ENCODE assay signal across 20 cellular contexts in genomic region chr5:173903396-173904140, GRCh38. TPM values are rescaled to one million over a fixed set of nuclear protein-coding genes. Genes with fewer than 3 reads are reported as not detected.
DNase-seq lines count a peak whose midpoint lies in the region; ATAC-seq and TF ChIP-seq lines count a peak whose summit lies in the region.
"Had no signal": no experiment of that assay in that cellular context is flagged by ENCODE, and none has a peak within 500 bp of the region (broad histone marks: within the 10 kb centered on the region; RNA-seq: fewer than 3 reads in every experiment).

No MANE protein-coding gene starts in this region.

- H4K20me1 ChIP-seq in Karpas-422 (ENCODE audit: insufficient read depth, low read depth, low read length) (no peaks in the 10 kb centered on the region), GM23338 (replicated peaks; ENCODE audit: insufficient read depth) (no peaks in the 10 kb centered on the region)

- H3K36me3 ChIP-seq in subcutaneous abdominal adipose tissue (ENCODE audit: control insufficient read depth in 5 of 5, insufficient read depth in 5 of 5, low read length in 5 of 5) (peaks cover 0 to 10% (median 0%) of the 10 kb centered on the region in 5 donors), Karpas-422 (ENCODE audit: insufficient read depth, low read length) (no peaks in the 10 kb centered on the region), GM23338 (ENCODE audit: insufficient read depth) (no peaks in the 10 kb centered on the region)

- no peaks in the 10 kb centered on the region for H3F3A ChIP-seq in GM23338 (replicated peaks; ENCODE audit: low read depth)

- H2AFZ ChIP-seq in Karpas-422 (ENCODE audit: low read length) = no peak overlapping the region
- H2AFZ ChIP-seq in GM23338 = no peak overlapping the region

- no peak overlapping the region for H3K4me2 ChIP-seq in Karpas-422 (ENCODE audit: low read depth, low read length, poor library complexity, severe bottlenecking)
- H3K4me2 ChIP-seq in GM23338 = no peak overlapping the region

- 0 out of 2 replicates have a peak overlapping the region, but pooled peaks have one; percentile 20 for H3K4me3 ChIP-seq in LNCaP clone FGC (ENCODE audit: low read depth, low read length)
- H3K4me3 ChIP-seq in coronary artery = no peak overlapping the region
- H3K4me3 ChIP-seq in subcutaneous abdominal adipose tissue (ENCODE audit: low read depth in 1 of 5, low read length in 5 of 5) = no peak overlapping the region
- no peak overlapping the region for H3K4me3 ChIP-seq in Karpas-422 (ENCODE audit: low read length)
- no peak overlapping the region for H3K4me3 ChIP-seq in GM23338
- H3K4me3 ChIP-seq: upper lobe of left lung had no signal

- no peak overlapping the region for H3K27ac Mint-ChIP-seq in GM23338
- H3K27ac Mint-ChIP-seq: IgD-negative memory B cell had no signal

- H3K36me3 Mint-ChIP-seq in GM23338 (ENCODE audit: low read depth) = no peaks in the 10 kb centered on the region

- no peak overlapping the region for H3K4me3 Mint-ChIP-seq in GM23338
- H3K4me3 Mint-ChIP-seq: stimulated activated memory B cell treated with anti-CD40 and anti-IgM and Interleukin-4, amounts not matched to agents 10 μg/mL and 1 μg/mL and 100 μg/mL, for 72 hours had no signal

- H3K27me3 ChIP-seq in subcutaneous abdominal adipose tissue (ENCODE audit: control insufficient read depth in 5 of 5, insufficient read depth in 4 of 5, low read length in 5 of 5) (no peaks in the 10 kb centered on the region), Karpas-422 (ENCODE audit: low read length) (no peaks in the 10 kb centered on the region), GM23338 (ENCODE audit: insufficient read depth) (no peaks in the 10 kb centered on the region)
- H3K27me3 ChIP-seq: upper lobe of left lung had no signal

- H3K4me1 Mint-ChIP-seq in GM23338 = peaks cover 40% of the 10 kb centered on the region

- H3K4me1 ChIP-seq in subcutaneous abdominal adipose tissue (ENCODE audit: control insufficient read depth in 5 of 5, insufficient read depth in 5 of 5, low read length in 5 of 5) (peaks cover 0 to 41% (median 28%) of the 10 kb centered on the region in 5 donors), Karpas-422 (ENCODE audit: low read length) (peaks cover 6% of the 10 kb centered on the region), GM23338 (ENCODE audit: insufficient read depth) (peaks cover 30% of the 10 kb centered on the region)

- peak; percentile 72 for ATAC-seq in GM19351 (IDR thresholded peaks at IDR 0.05; ENCODE audit: unreplicated experiment)
- no peak for ATAC-seq in GM23338
- ATAC-seq: HCT116; sciatic nerve; stimulated activated memory B cell treated with anti-CD40 and anti-IgM and Interleukin-4, amounts not matched to agents 10 μg/mL and 1 μg/mL and 100 μg/mL, for 72 hours had no signal

- H3K27ac ChIP-seq in coronary artery (peak overlapping the region; percentile 0 to 33), subcutaneous abdominal adipose tissue (ENCODE audit: low read depth, low read length) (no peak overlapping the region), Karpas-422 (ENCODE audit: low read length) (no peak overlapping the region), GM23338 (ENCODE audit: low read depth) (no peak overlapping the region)
- H3K27ac ChIP-seq: HL-60 had no signal

- H3K9ac ChIP-seq in subcutaneous abdominal adipose tissue (ENCODE audit: low read length in 5 of 5) (peak overlapping the region in 3 of 5 donors; percentile 14 to 32 (median 19)), Karpas-422 (ENCODE audit: low read length) (no peak overlapping the region)

- H3K79me2 ChIP-seq in Karpas-422 (ENCODE audit: low read length) = no peaks in the 10 kb centered on the region
- no peaks in the 10 kb centered on the region; the same call in 1 of the 2 replicates for H3K79me2 ChIP-seq in GM23338 (replicated peaks; ENCODE audit: insufficient read depth)

- no peak for TF ChIP-seq CTCF in LNCaP clone FGC (IDR thresholded peaks at IDR 0.05; ENCODE audit: control insufficient read depth, extremely low read depth, insufficient read depth)
- no peak for TF ChIP-seq CTCF in coronary artery (IDR thresholded peaks at IDR 0.05)
- TF ChIP-seq CTCF in GM23338 (conservative IDR thresholded peaks at IDR 0.05; ENCODE audit: low read depth in 2 of 2) = no peak

- H3K27me3 Mint-ChIP-seq in GM23338 (ENCODE audit: insufficient read depth, low read depth, poor library complexity) = peaks cover 2% of the 10 kb centered on the region
- H3K27me3 Mint-ChIP-seq: IgD-negative memory B cell; stimulated activated memory B cell treated with anti-CD40 and anti-IgM and Interleukin-4, amounts not matched to agents 10 μg/mL and 1 μg/mL and 100 μg/mL, for 72 hours had no signal

- H3K9me3 Mint-ChIP-seq in GM23338 = no peaks in the 10 kb centered on the region
- H3K9me3 Mint-ChIP-seq: IgD-negative memory B cell; stimulated activated memory B cell treated with anti-CD40 and anti-IgM and Interleukin-4, amounts not matched to agents 10 μg/mL and 1 μg/mL and 100 μg/mL, for 72 hours had no signal

- H3K9me2 ChIP-seq in Karpas-422 (replicated peaks; ENCODE audit: insufficient read depth, low read length) (no peaks in the 10 kb centered on the region), GM23338 (ENCODE audit: insufficient read depth) (no peaks in the 10 kb centered on the region)

- H3K9me3 ChIP-seq in subcutaneous abdominal adipose tissue (ENCODE audit: control insufficient read depth in 5 of 5, low read length in 5 of 5) = no peaks in the 10 kb centered on the region
- H3K9me3 ChIP-seq in Karpas-422 (ENCODE audit: low read length) = no peaks in the 10 kb centered on the region
- H3K9me3 ChIP-seq: upper lobe of left lung had no signal

- no peak for DNase-seq in LNCaP clone FGC (ENCODE audit: low read depth)
- DNase-seq in coronary artery (ENCODE audit: low spot score) = no peak
- DNase-seq in NCI-H1092 (lab: John Stamatoyannopoulos, UW) = no peak
- no peak for DNase-seq in Karpas-422
- DNase-seq in SIG-M5 (lab: John Stamatoyannopoulos, UW) = no peak
- no peak for DNase-seq in GM23338 (ENCODE audit: low spot score)
- DNase-seq: activated CD4-positive, alpha-beta T cell treated with anti-CD3 and anti-CD28 coated beads for 4 hours; activated CD8-positive, alpha-beta memory T cell treated with anti-CD3 and anti-CD28 coated beads, Interleukin-2, amount 50 U/mL, for 4 hours; activated gamma-delta T cell; effector CD4-positive, alpha-beta T cell; NCI-H187 treated with DMSO at 0.1 percent for 48 hours; Right ventricle myocardium superior; upper lobe of left lung had no signal

TF ChIP-seq in GM23338, 12 proteins besides CTCF, POLR2A, EP300 and RAD21 (continues in another document):
- TF ChIP-seq CREB1 (CRISPR knock-in tag; IDR thresholded peaks at IDR 0.05; ENCODE audit: low read depth) = no peak

RNA-seq across cellular contexts. Expression of gene CPEB4, which starts 15.4 kb away (rescaled TPM):
- 1.4 and 3.5 TPM in 2 replicates for total RNA-seq in Karpas-422 (2014; rRNA removed; shearing (Covaris generic); ENCODE audit: low replicate concordance)
- total RNA-seq in GM23338 (2014; rRNA removed; shearing (Covaris generic)) = 7.3 and 10.2 TPM in 2 replicates
- polyA plus RNA-seq in GM23338 (2016; fragmentation: Nextera tagmentation; extraction: Ambion mirVana) = 4.7 and 5.9 TPM in 2 replicates

Comparison
In these comparisons a context has a peak if more than half of its experiments do, and no peak if none do; other contexts are left out.
1. H3K27ac ChIP-seq: peak in coronary artery (2 of 2); none in subcutaneous abdominal adipose tissue (single experiment), Karpas-422 (single experiment) and GM23338 (single experiment).